In genomic region chr12:5956987-5957386, GRCh38 we compare ENCODE assay signal across 29 cellular contexts. TPM values are rescaled to one million over a fixed set of nuclear protein-coding genes. Genes with fewer than 3 reads are reported as not detected.
"Had no signal": no experiment of that assay in that cellular context is flagged by ENCODE, and none has a peak within 500 bp of the region (broad histone marks: within the 10 kb centered on the region; RNA-seq: fewer than 3 reads in every experiment).

No MANE protein-coding gene starts in this region.

- H3K27me3 ChIP-seq: neutrophil, right lobe of liver, sigmoid colon, thyroid gland, tibial nerve, upper lobe of right lung, uterus had no signal

- H3K27ac Mint-ChIP-seq: naive thymus-derived CD8-positive, alpha-beta T cell; natural killer cell treated with Interleukin-12 subunit alpha and Interleukin-12 subunit beta and Interleukin-15 and Interleukin-18, amount 100 ng/mL, for 72 hours; nephron progenitor cell; progenitor cell of endocrine pancreas; stimulated activated effector memory CD8-positive, alpha-beta T cell treated with anti-CD3 and anti-CD28 coated beads, Interleukin-12 subunit alpha, Interleukin-12 subunit beta, amount 100 ng/mL, for 72 hours; stimulated activated naive B cell treated with anti-CD40 and anti-IgM and Interleukin-4, amounts not matched to agents 10 μg/mL and 1 μg/mL and 100 μg/mL, for 72 hours; stimulated activated naive CD8-positive, alpha-beta T cell treated with anti-CD3 and anti-CD28 coated beads, Interleukin-15, Interleukin-2, amounts not matched to agents 100 ng/mL and 50 ng/mL, for 24 hours; type B pancreatic cell had no signal

- H3K36me3 Mint-ChIP-seq: natural killer cell treated with Interleukin-12 subunit alpha and Interleukin-12 subunit beta and Interleukin-15 and Interleukin-18, amount 100 ng/mL, for 72 hours; stimulated activated effector memory CD8-positive, alpha-beta T cell treated with anti-CD3 and anti-CD28 coated beads, Interleukin-12 subunit alpha, Interleukin-12 subunit beta, amount 100 ng/mL, for 72 hours; stimulated activated naive B cell treated with anti-CD40 and anti-IgM and Interleukin-4, amounts not matched to agents 10 μg/mL and 1 μg/mL and 100 μg/mL, for 72 hours had no signal

- DNase-seq: naive thymus-derived CD8-positive, alpha-beta T cell; nephron progenitor cell; nucleus accumbens; posterior cingulate gyrus; psoas muscle; right cardiac atrium; right lobe of liver; sigmoid colon; small intestine; stimulated activated CD4-positive, alpha-beta T cell treated with anti-CD3 and anti-CD28 coated beads, Interleukin-15, amount 100 ng/mL, for 24 hours; stimulated activated CD4-positive, alpha-beta T cell treated with anti-CD3 and anti-CD28 coated beads, Interleukin-2, amount 100 ng/mL, for 24 hours; stimulated activated CD4-positive, alpha-beta T cell treated with anti-CD3 and anti-CD28 coated beads, Interleukin-2, amount 100 ng/mL, for 48 hours; stimulated activated CD4-positive, alpha-beta T cell treated with anti-CD3 and anti-CD28 coated beads, Interleukin-4, amount 100 ng/mL, for 24 hours; stimulated activated naive B cell treated with anti-CD40 and anti-IgM and Interleukin-4, amounts not matched to agents 10 μg/mL and 1 μg/mL and 100 μg/mL, for 72 hours; stimulated activated naive CD4-positive, alpha-beta T cell treated with Interleukin-2 at 50 U/mL for 16 hours; stomach; thyroid gland; upper lobe of right lung; uterus had no signal

- H3K4me1 ChIP-seq: parathyroid adenoma, psoas muscle, right lobe of liver, sigmoid colon, stomach, thyroid gland, tibial nerve, upper lobe of right lung, uterus had no signal

- H2AFZ ChIP-seq: parathyroid adenoma had no signal

- H3K4me3 ChIP-seq: psoas muscle, right lobe of liver, sigmoid colon, stomach, thoracic aorta, thyroid gland, tibial nerve, upper lobe of right lung, uterus had no signal

- H3K27ac ChIP-seq: neutrophil, parathyroid adenoma, psoas muscle, right lobe of liver, sigmoid colon, stomach, thoracic aorta, thyroid gland, tibial nerve, upper lobe of right lung, uterus had no signal

- H3K9me3 ChIP-seq: psoas muscle, right lobe of liver, sigmoid colon, stomach, thyroid gland, tibial nerve, upper lobe of right lung, uterus had no signal

- H3K79me2 ChIP-seq: parathyroid adenoma had no signal

- ATAC-seq: naive thymus-derived CD8-positive, alpha-beta T cell; natural killer cell treated with Interleukin-12 subunit alpha and Interleukin-12 subunit beta and Interleukin-15 and Interleukin-18, amount 100 ng/mL, for 72 hours; psoas muscle; right cardiac atrium; right lobe of liver; stimulated activated effector memory CD8-positive, alpha-beta T cell treated with anti-CD3 and anti-CD28 coated beads, Interleukin-12 subunit alpha, Interleukin-12 subunit beta, amount 100 ng/mL, for 72 hours; stimulated activated naive B cell treated with anti-CD40 and anti-IgM and Interleukin-4, amounts not matched to agents 10 μg/mL and 1 μg/mL and 100 μg/mL, for 72 hours; upper lobe of right lung had no signal

- H3K4me1 Mint-ChIP-seq: naive thymus-derived CD8-positive, alpha-beta T cell; neural crest cell; stimulated activated effector memory CD8-positive, alpha-beta T cell treated with anti-CD3 and anti-CD28 coated beads, Interleukin-12 subunit alpha, Interleukin-12 subunit beta, amount 100 ng/mL, for 72 hours; stimulated activated naive B cell treated with anti-CD40 and anti-IgM and Interleukin-4, amounts not matched to agents 10 μg/mL and 1 μg/mL and 100 μg/mL, for 72 hours had no signal

- H3K36me3 ChIP-seq: neutrophil, right lobe of liver, sigmoid colon, stomach, thoracic aorta, thyroid gland, tibial nerve, uterus had no signal

- H3K4me3 Mint-ChIP-seq: naive thymus-derived CD8-positive, alpha-beta T cell; natural killer cell treated with Interleukin-12 subunit alpha and Interleukin-12 subunit beta and Interleukin-15 and Interleukin-18, amount 100 ng/mL, for 72 hours; nephron progenitor cell; neural crest cell; stimulated activated effector memory CD8-positive, alpha-beta T cell treated with anti-CD3 and anti-CD28 coated beads, Interleukin-12 subunit alpha, Interleukin-12 subunit beta, amount 100 ng/mL, for 72 hours; stimulated activated naive B cell treated with anti-CD40 and anti-IgM and Interleukin-4, amounts not matched to agents 10 μg/mL and 1 μg/mL and 100 μg/mL, for 72 hours; stimulated activated naive CD8-positive, alpha-beta T cell treated with anti-CD3 and anti-CD28 coated beads, Interleukin-15, Interleukin-2, amounts not matched to agents 100 ng/mL and 50 ng/mL, for 24 hours; type B pancreatic cell had no signal

- H3K9ac ChIP-seq: parathyroid adenoma had no signal

RNA-seq across cellular contexts. Expression of gene ANO2, which starts 11.9 kb away (rescaled TPM):
- total RNA-seq: naive thymus-derived CD8-positive, alpha-beta T cell; natural killer cell treated with Interleukin-12 subunit alpha and Interleukin-12 subunit beta and Interleukin-15 and Interleukin-18, amount 100 ng/mL, for 72 hours had no signal
- polyA plus RNA-seq: naive thymus-derived CD8-positive, alpha-beta T cell had no signal
